Comparison of ENCODE assay signal across 15 cellular contexts in genomic region chr4:143667461-143667860, GRCh38. TPM values are rescaled to one million over a fixed set of nuclear protein-coding genes. Genes with fewer than 3 reads are reported as not detected.
DNase-seq lines count a peak whose midpoint lies in the region; ATAC-seq, FAIRE-seq and TF ChIP-seq lines count a peak whose summit lies in the region.
"Had no signal": no experiment of that assay in that cellular context is flagged by ENCODE, and none has a peak within 500 bp of the region (broad histone marks: within the 10 kb centered on the region; RNA-seq: fewer than 3 reads in every experiment).

No MANE protein-coding gene starts in this region.

- intact Hi-C loops in ascending aorta (cut with DNase I) (no loop called here), right cardiac atrium (cut with DNase I) (no loop called here), gastrocnemius medialis (cut with DNase I; ENCODE audit: low total_unique reads) (no loop called here), natural killer cell (cut with micrococcal nuclease) (no loop called here)

- H3K36me3 Mint-ChIP-seq in natural killer cell: no peaks in the 10 kb centered on the region
- H3K36me3 Mint-ChIP-seq: stimulated activated effector memory CD8-positive, alpha-beta T cell treated with anti-CD3 and anti-CD28 coated beads, Interleukin-12 subunit alpha, Interleukin-12 subunit beta, amount 100 ng/mL, for 72 hours had no signal

- no peaks in the 10 kb centered on the region for H3K27me3 ChIP-seq in ascending aorta
- no peaks in the 10 kb centered on the region for H3K27me3 ChIP-seq in right cardiac atrium (ENCODE audit: control insufficient read depth, insufficient read depth)
- no peaks in the 10 kb centered on the region for H3K27me3 ChIP-seq in gastrocnemius medialis
- H3K27me3 ChIP-seq in small intestine (ENCODE audit: control insufficient read depth in 2 of 2, insufficient read depth in 2 of 2, low read length in 2 of 2): no peaks in the 10 kb centered on the region
- H3K27me3 ChIP-seq: spleen had no signal

- H3K9me3 Mint-ChIP-seq in natural killer cell: peaks cover 2 to 7% of the 10 kb centered on the region in 2 donors

- no peaks in the 10 kb centered on the region for H3K27me3 Mint-ChIP-seq in natural killer cell (ENCODE audit: low read depth in 2 of 2)
- H3K27me3 Mint-ChIP-seq: activated CD8-positive, alpha-beta memory T cell treated with anti-CD3 and anti-CD28 coated beads, Interleukin-2, amount 10 ng/mL, durations not matched to agents 7 days and 5 days had no signal

- H3K4me1 Mint-ChIP-seq in natural killer cell: no peaks in the 10 kb centered on the region
- H3K4me1 Mint-ChIP-seq: activated CD8-positive, alpha-beta memory T cell treated with anti-CD3 and anti-CD28 coated beads, Interleukin-2, amount 10 ng/mL, durations not matched to agents 7 days and 5 days; immature natural killer cell; stimulated activated effector memory CD8-positive, alpha-beta T cell treated with anti-CD3 and anti-CD28 coated beads, Interleukin-12 subunit alpha, Interleukin-12 subunit beta, amount 100 ng/mL, for 72 hours had no signal

- FAIRE-seq in small intestine (lab: Jason Lieb, UNC) (no peak), GM12892 (lab: Jason Lieb, UNC) (no peak)

- TF ChIP-seq POLR2A in gastrocnemius medialis (IDR thresholded peaks at IDR 0.05): no peak
- no peak for TF ChIP-seq POLR2A in GM12892 (IDR thresholded peaks at IDR 0.05; ENCODE audit: low read depth, low read length)

- no peak overlapping the region for H3K4me3 Mint-ChIP-seq in natural killer cell
- H3K4me3 Mint-ChIP-seq: activated CD8-positive, alpha-beta memory T cell treated with anti-CD3 and anti-CD28 coated beads, Interleukin-2, amount 10 ng/mL, durations not matched to agents 7 days and 5 days; immature natural killer cell; stimulated activated effector memory CD8-positive, alpha-beta T cell treated with anti-CD3 and anti-CD28 coated beads, Interleukin-12 subunit alpha, Interleukin-12 subunit beta, amount 100 ng/mL, for 72 hours had no signal

- WGBS in right cardiac atrium: 17% methylated on average over 4 of the region's 4 CpGs
- WGBS in small intestine, 3 donors: 49 to 78% (median 59%) methylated on average over 4 of the region's 4 CpGs

- in situ Hi-C loops in gastrocnemius medialis (cut with MboI; ENCODE audit: low sequenced_read_pairs in 4 of 4): no loop called here

- H3K4me1 ChIP-seq in ascending aorta (no peaks in the 10 kb centered on the region), right cardiac atrium (ENCODE audit: control insufficient read depth, insufficient read depth, low read length) (no peaks in the 10 kb centered on the region), gastrocnemius medialis (peaks cover 5 to 8% of the 10 kb centered on the region in 2 donors), small intestine (ENCODE audit: control insufficient read depth in 2 of 2, insufficient read depth in 1 of 2, low read depth in 1 of 2, low read length in 1 of 2) (no peaks in the 10 kb centered on the region)
- H3K4me1 ChIP-seq: spleen had no signal

- no peak overlapping the region for H3K27ac Mint-ChIP-seq in natural killer cell
- H3K27ac Mint-ChIP-seq: activated CD8-positive, alpha-beta memory T cell treated with anti-CD3 and anti-CD28 coated beads, Interleukin-2, amount 10 ng/mL, durations not matched to agents 7 days and 5 days; immature natural killer cell; stimulated activated effector memory CD8-positive, alpha-beta T cell treated with anti-CD3 and anti-CD28 coated beads, Interleukin-12 subunit alpha, Interleukin-12 subunit beta, amount 100 ng/mL, for 72 hours had no signal

- H3K36me3 ChIP-seq in ascending aorta (no peaks in the 10 kb centered on the region), gastrocnemius medialis (no peaks in the 10 kb centered on the region), small intestine (ENCODE audit: control insufficient read depth in 2 of 2, insufficient read depth in 2 of 2, low read length in 2 of 2) (no peaks in the 10 kb centered on the region)
- H3K36me3 ChIP-seq: spleen had no signal

- H3K9me3 ChIP-seq in ascending aorta (no peaks in the 10 kb centered on the region), right cardiac atrium (ENCODE audit: control insufficient read depth, low read length) (no peaks in the 10 kb centered on the region), gastrocnemius medialis (no peaks in the 10 kb centered on the region), small intestine (ENCODE audit: control insufficient read depth, low read depth) (no peaks in the 10 kb centered on the region)

- H3K27ac ChIP-seq in ascending aorta: peak overlapping the region; percentile 10 to 36
- H3K27ac ChIP-seq in right cardiac atrium (ENCODE audit: low read length): no peak overlapping the region
- H3K27ac ChIP-seq in gastrocnemius medialis: no peak overlapping the region
- no peak overlapping the region for H3K27ac ChIP-seq in small intestine (ENCODE audit: low read depth in 1 of 2, low read length in 1 of 2)
- H3K27ac ChIP-seq: HL-60, spleen had no signal

- TF ChIP-seq CTCF in ascending aorta (IDR thresholded peaks at IDR 0.05): no peak
- TF ChIP-seq CTCF in gastrocnemius medialis (IDR thresholded peaks at IDR 0.05 in 4 of 5, conservative IDR thresholded peaks at IDR 0.05 in 1 of 5): no peak
- no peak for TF ChIP-seq CTCF in natural killer cell (IDR thresholded peaks at IDR 0.05)

- ATAC-seq in right cardiac atrium (peak; percentile 92 to 96), gastrocnemius medialis (peak; percentile 78 to 84), natural killer cell (no peak)
- ATAC-seq: activated CD8-positive, alpha-beta memory T cell treated with anti-CD3 and anti-CD28 coated beads, Interleukin-2, amount 10 ng/mL, durations not matched to agents 7 days and 5 days; stimulated activated effector memory CD8-positive, alpha-beta T cell treated with anti-CD3 and anti-CD28 coated beads, Interleukin-12 subunit alpha, Interleukin-12 subunit beta, amount 100 ng/mL, for 72 hours had no signal

- DNase-seq in GM04503 (ENCODE audit: low read depth) (peak; percentile 34), ascending aorta (ENCODE audit: low spot score in 2 of 2) (peak in 1 of 2 donors; percentile 76), right cardiac atrium (peak; percentile 39 to 64 (median 54)), gastrocnemius medialis (peak in 1 of 2 donors; percentile 21), small intestine (no peak), natural killer cell (no peak), GM12892 (ENCODE audit: insufficient read length) (no peak), 8988T (no peak)
- DNase-seq: activated CD8-positive, alpha-beta memory T cell treated with anti-CD3 and anti-CD28 coated beads, Interleukin-2, amount 10 ng/mL, durations not matched to agents 7 days and 5 days; immature natural killer cell; NCI-H2171; spleen had no signal

- H3K4me3 ChIP-seq in ascending aorta (peak overlapping the region in 1 of 2 donors; percentile 17), right cardiac atrium (ENCODE audit: low read length) (no peak overlapping the region), gastrocnemius medialis (peak overlapping the region in 1 of 4 donors; percentile 2), small intestine (ENCODE audit: low read depth in 1 of 2, low read length in 2 of 2) (no peak overlapping the region)
- H3K4me3 ChIP-seq: spleen had no signal

RNA-seq across cellular contexts. Expression of gene FREM3, which starts 33.0 kb away (rescaled TPM):
- not detected for total RNA-seq in ascending aorta
- total RNA-seq in right cardiac atrium: under 1 TPM in 1 of 4 donors, not detected in 3; 0.23 TPM
- polyA plus RNA-seq in right cardiac atrium: 0.02 TPM
- total RNA-seq in gastrocnemius medialis: not detected
- not detected for polyA plus RNA-seq in small intestine
- under 1 TPM in 1 of 3 donors, not detected in 2; 0.07 TPM for total RNA-seq in natural killer cell
- polyA plus RNA-seq in GM12892 (2012; ENCODE audit: missing spikeins): not detected
- total RNA-seq: activated CD8-positive, alpha-beta memory T cell treated with anti-CD3 and anti-CD28 coated beads, Interleukin-2, amount 10 ng/mL, durations not matched to agents 7 days and 5 days; chondrocyte; spleen had no signal
- polyA plus RNA-seq: immature natural killer cell, spleen had no signal

Comparison
In these comparisons a context has a peak if more than half of its experiments do, and no peak if none do; other contexts are left out.
1. DNase-seq: peak in GM04503 (single experiment) and right cardiac atrium (3 of 3); none in small intestine (single experiment), natural killer cell (single experiment), GM12892 (single experiment) and 8988T (single experiment).
2. H3K27ac ChIP-seq: peak in ascending aorta (2 of 2); none in right cardiac atrium (single experiment), gastrocnemius medialis (0 of 4) and small intestine (0 of 2).
3. ATAC-seq: peak in right cardiac atrium (2 of 2) and gastrocnemius medialis (2 of 2); none in natural killer cell (0 of 3).